8 cellular contexts compared by ENCODE assay signal in the genomic region with DNA sequence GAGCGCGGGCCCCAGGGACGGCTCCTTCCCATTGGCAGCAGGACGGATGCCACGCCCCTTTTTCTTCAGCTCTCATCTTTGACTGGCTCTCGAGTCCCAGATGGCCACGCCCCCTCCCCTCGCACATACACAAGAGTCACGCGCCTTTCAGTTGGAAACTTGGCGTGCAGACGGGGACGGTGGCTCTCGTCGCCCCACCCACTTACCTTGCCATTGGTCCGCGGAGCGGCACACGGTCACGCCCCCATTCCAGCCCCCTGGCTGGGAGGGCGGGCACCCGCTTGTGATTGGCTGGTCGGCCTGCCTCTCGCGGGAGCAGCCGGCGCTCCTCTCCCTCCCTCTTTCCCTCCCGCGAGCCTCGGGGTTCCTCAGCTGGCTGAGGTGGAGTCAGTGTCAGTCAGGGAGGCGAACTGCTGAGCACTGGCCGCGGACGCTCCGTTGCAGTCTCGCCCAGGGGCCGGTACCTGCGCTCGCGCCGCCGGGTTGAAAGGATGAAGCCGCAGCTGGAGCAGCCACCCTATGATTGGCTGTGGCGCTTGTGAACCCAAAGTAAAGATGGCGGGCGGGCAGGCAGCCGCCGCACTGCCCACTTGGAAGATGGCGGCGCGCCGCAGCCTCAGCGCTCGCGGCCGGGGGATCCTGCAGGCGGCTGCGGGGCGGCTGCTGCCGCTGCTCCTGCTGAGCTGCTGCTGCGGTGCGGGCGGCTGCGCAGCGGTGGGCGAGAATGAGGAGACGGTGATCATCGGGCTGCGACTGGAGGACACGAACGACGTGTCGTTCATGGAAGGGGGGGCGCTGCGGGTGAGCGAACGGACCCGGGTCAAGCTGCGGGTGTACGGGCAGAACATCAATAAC. TPM values are rescaled to one million over a fixed set of nuclear protein-coding genes. Genes with fewer than 3 reads are reported as not detected.
A peak's percentile ranks its signal among the peaks of the same experiment; 100 is the strongest.
DNase-seq lines count a peak whose midpoint lies in the region; ATAC-seq, FAIRE-seq and TF ChIP-seq lines count a peak whose summit lies in the region.

A gene (plus strand): TSS at position 333 of the 855 bp plus-strand sequence. CDS start 187 bp downstream, at position 520.

- peaks cover 27% of the 10 kb centered on the region for H3K4me1 ChIP-seq in HAP-1

- peak; percentile 99 for FAIRE-seq in G401.6 (lab: Jason Lieb, UNC)

- peaks cover 43% of the 10 kb centered on the region for H3K4me1 Mint-ChIP-seq in nephron

- peak within 1 kb of the TSS in 2 of 3 experiments; percentile 76 to 79 for H3K27ac Mint-ChIP-seq in nephron

- H3K36me3 ChIP-seq in HAP-1 (replicated peaks), result no peaks in the 10 kb centered on the region
- no peaks in the 10 kb centered on the region for H3K36me3 ChIP-seq in MG63

- H3K27me3 ChIP-seq in HAP-1 (ENCODE audit: low read depth) (no peaks in the 10 kb centered on the region), MG63 (peaks cover 9% of the 10 kb centered on the region)

- peak within 1 kb of the TSS; percentile 98 for H3K4me3 ChIP-seq in HAP-1
- peak within 1 kb of the TSS; percentile 86 for H3K4me3 ChIP-seq in MG63

- no peaks in the 10 kb centered on the region for H3K36me3 Mint-ChIP-seq in nephron (ENCODE audit: low read depth)

- in situ Hi-C loops in HAP-1 (cut with MboI; ENCODE audit: low sequenced_read_pairs), result loop anchor here (10.0 kb wide), 2 partner anchors 137 to 327 kb away; a partner anchor contains a TSS

- no peaks in the 10 kb centered on the region for H3K9me3 ChIP-seq in HAP-1
- no peaks in the 10 kb centered on the region for H3K9me3 ChIP-seq in MG63

- peaks cover 19% of the 10 kb centered on the region for H3K27me3 Mint-ChIP-seq in nephron (ENCODE audit: low read depth)

- peak; percentile 95 for ATAC-seq in stimulated activated naive CD8-positive, alpha-beta T cell treated with anti-CD3 and anti-CD28 coated beads, Interleukin-15, Interleukin-2, amounts not matched to agents 100 U/mL and 50 U/mL, for 24 hours

- H3K4me3 Mint-ChIP-seq in nephron, result peak within 1 kb of the TSS; percentile 94 to 95 (median 95)

- no peaks in the 10 kb centered on the region for H3K9me3 Mint-ChIP-seq in nephron

- DNase-seq in HAP-1 (ENCODE audit: low spot score in 2 of 2) (peak; percentile 99 to 100), MG63 (peak; percentile 99), SHP77 (lab: John Stamatoyannopoulos, UW) (peak; percentile 99 to 100), activated gamma-delta T cell (lab: John Stamatoyannopoulos, UW) (peak; percentile 95), fibroblast of the conjunctiva (ENCODE audit: low read depth) (peak; percentile 100)
- peak; percentile 99 for DNase-seq in stimulated activated naive CD8-positive, alpha-beta T cell treated with anti-CD3 and anti-CD28 coated beads, Interleukin-15, Interleukin-2, amounts not matched to agents 100 U/mL and 50 U/mL, for 24 hours

- TF ChIP-seq CTCF in nephron (IDR thresholded peaks at IDR 0.05; ENCODE audit: unreplicated experiment in 3 of 3), result peak in 1 of 3 experiments; percentile 25

RNA-seq across cellular contexts. Expression of the gene that starts here (rescaled TPM):
- total RNA-seq in MG63 (2014; rRNA removed; shearing (Covaris generic); ENCODE audit: low replicate concordance), result 2.0 and 4.9 TPM in 2 replicates

Comparison
In these comparisons a context has a peak if more than half of its experiments do, and no peak if none do; other contexts are left out.
1. Peak in every context shown above with its lines: DNase-seq, ATAC-seq and H3K4me3 ChIP-seq.